In the genomic region with DNA sequence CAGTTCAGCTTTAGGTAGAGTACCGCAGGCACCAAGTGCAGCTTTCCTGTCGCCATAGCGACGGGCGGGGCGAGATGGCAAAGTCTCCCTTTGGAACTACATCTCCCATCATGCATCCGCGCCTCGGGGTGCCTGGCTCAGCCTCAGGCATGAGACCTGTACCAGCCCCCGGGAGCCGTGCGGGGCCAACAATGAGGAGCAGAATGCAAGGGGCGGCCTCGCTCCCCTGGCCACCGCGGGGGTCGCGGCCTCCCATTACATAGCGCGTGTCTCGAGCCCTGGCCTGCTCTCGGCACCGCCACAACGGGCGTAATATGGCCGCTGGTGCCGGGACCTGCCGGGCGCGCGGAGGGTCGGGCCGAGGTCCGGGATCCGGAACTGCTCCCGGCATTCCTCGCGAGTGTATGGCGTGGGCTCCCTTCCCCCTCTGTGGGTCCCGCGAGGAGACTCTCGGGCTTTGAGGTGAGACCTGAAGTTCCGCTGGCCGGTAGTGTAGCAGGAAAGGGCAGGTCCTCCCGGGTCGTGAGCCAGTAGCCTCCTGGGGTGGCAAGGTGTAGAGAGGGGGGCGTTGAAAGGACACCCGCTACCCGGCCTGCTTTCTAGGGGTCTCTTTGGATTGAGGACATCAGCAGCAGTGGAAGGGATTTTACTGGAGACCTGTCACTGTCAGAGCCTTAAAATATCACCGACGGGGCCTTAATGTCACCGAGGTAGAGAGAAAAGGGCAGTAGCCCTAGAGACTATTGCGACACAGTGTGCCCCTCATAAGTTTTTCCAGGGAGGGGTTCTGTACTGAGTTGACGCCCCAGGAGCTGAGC, we compare ENCODE assay signal across 7 cellular contexts. TPM values are rescaled to one million over a fixed set of nuclear protein-coding genes. Genes with fewer than 3 reads are reported as not detected.
A peak's percentile ranks its signal among the peaks of the same experiment; 100 is the strongest.
DNase-seq lines count a peak whose midpoint lies in the region; ATAC-seq, FAIRE-seq and TF ChIP-seq lines count a peak whose summit lies in the region.

A gene with protein sequence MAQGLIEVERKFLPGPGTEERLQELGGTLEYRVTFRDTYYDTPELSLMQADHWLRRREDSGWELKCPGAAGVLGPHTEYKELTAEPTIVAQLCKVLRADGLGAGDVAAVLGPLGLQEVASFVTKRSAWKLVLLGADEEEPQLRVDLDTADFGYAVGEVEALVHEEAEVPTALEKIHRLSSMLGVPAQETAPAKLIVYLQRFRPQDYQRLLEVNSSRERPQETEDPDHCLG (plus strand): TSS at position 390 of the 818 bp plus-strand sequence. CDS start 487 bp downstream, outside the sequence.

- no peaks in the 10 kb centered on the region for H3K9me3 Mint-ChIP-seq in T-helper 2 cell treated with Interferon-gamma antibody and Interleukin-4, amounts not matched to agents 5 μg/mL and 100 μg/mL, for 36 hours

- peak within 1 kb of the TSS; percentile 96 for H3K4me3 Mint-ChIP-seq in T-helper 2 cell treated with Interferon-gamma antibody and Interleukin-4, amounts not matched to agents 5 μg/mL and 100 μg/mL, for 36 hours

- H3K4me1 ChIP-seq in ascending aorta, result peaks cover 5 to 25% of the 10 kb centered on the region in 2 donors
- peaks cover 17% of the 10 kb centered on the region for H3K4me1 ChIP-seq in hepatocyte (ENCODE audit: insufficient read depth)

- TF ChIP-seq CTCF in ascending aorta (IDR thresholded peaks at IDR 0.05), result no peak
- no peak for TF ChIP-seq CTCF in hepatocyte (IDR thresholded peaks at IDR 0.05; ENCODE audit: poor library complexity)
- TF ChIP-seq CTCF in retinal pigment epithelial cell (conservative IDR thresholded peaks at IDR 0.05; ENCODE audit: low read depth, low read length), result no peak

- H3K9me3 ChIP-seq in ascending aorta (no peaks in the 10 kb centered on the region), hepatocyte (ENCODE audit: low read depth) (no peaks in the 10 kb centered on the region)

- DNase-seq in GM18507 (ENCODE audit: extremely low spot score, insufficient read length, low read depth) (peak; percentile 83), NCI-H187 treated with DMSO at 0.1 percent for 48 hours (lab: John Stamatoyannopoulos, UW) (peak; percentile 50), ascending aorta (ENCODE audit: low spot score in 2 of 2) (peak; percentile 71 to 96), hepatocyte (ENCODE audit: low spot score) (peak; percentile 94), retinal pigment epithelial cell (ENCODE audit: low read depth) (peak; percentile 56)
- peak; percentile 90 for DNase-seq in T-helper 2 cell treated with Interferon-gamma antibody and Interleukin-4, amounts not matched to agents 5 μg/mL and 100 μg/mL, for 36 hours (ENCODE audit: low spot score)

- H3K9me2 ChIP-seq in hepatocyte (replicated peaks; ENCODE audit: insufficient read depth), result no peaks in the 10 kb centered on the region

- peak within 1 kb of the TSS; percentile 96 for H3K4me2 ChIP-seq in hepatocyte

- H2AFZ ChIP-seq in hepatocyte, result peak within 1 kb of the TSS; percentile 84

- no peaks in the 10 kb centered on the region for H3K27me3 Mint-ChIP-seq in T-helper 2 cell treated with Interferon-gamma antibody and Interleukin-4, amounts not matched to agents 5 μg/mL and 100 μg/mL, for 36 hours (ENCODE audit: low read depth)

- FAIRE-seq in GM18507 (lab: Jason Lieb, UNC), result peak; percentile 84

- intact Hi-C loops in ascending aorta (cut with DNase I), result loop anchor here (2.0 to 10.0 kb wide), 4 partner anchors 87 to 536 kb away; a partner anchor contains a TSS

- peak within 1 kb of the TSS; percentile 85 to 89 for H3K4me3 ChIP-seq in ascending aorta
- H3K4me3 ChIP-seq in hepatocyte, result peak within 1 kb of the TSS; percentile 65
- H3K4me3 ChIP-seq in retinal pigment epithelial cell (ENCODE audit: low read length), result peak within 1 kb of the TSS; percentile 89

- H3K4me1 Mint-ChIP-seq in T-helper 2 cell treated with Interferon-gamma antibody and Interleukin-4, amounts not matched to agents 5 μg/mL and 100 μg/mL, for 36 hours (ENCODE audit: low read depth), result peaks cover 29% of the 10 kb centered on the region

- no peaks in the 10 kb centered on the region for H4K20me1 ChIP-seq in hepatocyte (ENCODE audit: insufficient read depth, poor library complexity, severe bottlenecking)

- H3K27me3 ChIP-seq in ascending aorta (no peaks in the 10 kb centered on the region), hepatocyte (no peaks in the 10 kb centered on the region)

- peaks cover 18% of the 10 kb centered on the region for H3K36me3 Mint-ChIP-seq in T-helper 2 cell treated with Interferon-gamma antibody and Interleukin-4, amounts not matched to agents 5 μg/mL and 100 μg/mL, for 36 hours (ENCODE audit: low read depth)

- peaks cover 17% of the 10 kb centered on the region for H3K79me2 ChIP-seq in hepatocyte

- H3K36me3 ChIP-seq in ascending aorta, result peaks cover 0 to 10% of the 10 kb centered on the region in 2 donors
- H3K36me3 ChIP-seq in hepatocyte (replicated peaks; ENCODE audit: insufficient read depth, low read depth), result no peaks in the 10 kb centered on the region

- 3% methylated on average over 54 of the region's 54 CpGs for WGBS in hepatocyte (ENCODE audit: low lambda C conversion rate, missing lambda C conversion rate)

- peak within 1 kb of the TSS; percentile 93 for H3K27ac Mint-ChIP-seq in T-helper 2 cell treated with Interferon-gamma antibody and Interleukin-4, amounts not matched to agents 5 μg/mL and 100 μg/mL, for 36 hours

- peak; percentile 85 for ATAC-seq in HG02970 (IDR thresholded peaks at IDR 0.05; ENCODE audit: low FRiP score, unreplicated experiment)

- peak within 1 kb of the TSS; percentile 92 to 97 for H3K27ac ChIP-seq in ascending aorta
- peak within 1 kb of the TSS; percentile 93 for H3K27ac ChIP-seq in hepatocyte

RNA-seq across cellular contexts. Expression of the gene that starts here (rescaled TPM):
- total RNA-seq in ascending aorta (115 TPM), hepatocyte (13.5 and 20.4 TPM in 2 replicates)
- 14.2 and 15.5 TPM in 2 replicates for polyA plus RNA-seq in hepatocyte

Comparison
In these comparisons a context has a peak if more than half of its experiments do, and no peak if none do; other contexts are left out.
1. Peak in every context shown above with its lines: DNase-seq, ATAC-seq, H3K4me3 ChIP-seq and H3K27ac ChIP-seq.